ENCODE assay signal across 8 cellular contexts in the genomic region with DNA sequence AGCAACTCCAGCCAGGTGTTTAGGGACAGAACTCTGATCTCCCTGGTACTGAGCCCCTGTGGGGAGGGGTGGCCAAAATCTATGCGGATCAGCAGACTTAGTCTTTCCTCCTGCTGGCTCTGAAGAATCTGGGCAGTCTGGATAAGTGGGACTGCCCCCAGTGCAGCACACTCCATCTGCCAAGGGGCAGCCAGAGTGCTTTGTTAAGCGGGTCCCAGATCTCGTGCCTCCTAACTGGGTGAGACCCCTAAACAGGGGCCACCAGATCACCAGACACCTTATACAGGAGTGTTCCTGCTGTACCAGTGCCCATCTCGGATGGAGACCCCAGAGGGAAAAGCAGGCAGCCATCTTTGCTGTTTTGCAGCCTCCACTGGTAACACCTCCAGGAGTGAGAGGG.
"Had no signal": no experiment of that assay in that cellular context is flagged by ENCODE, and none has a peak within 500 bp of the region (broad histone marks: within the 10 kb centered on the region; RNA-seq: fewer than 3 reads in every experiment).

No MANE protein-coding gene starts in this region.

- H3K27ac Mint-ChIP-seq: GM23338, H9, HFFc6 had no signal

- H3K9me3 Mint-ChIP-seq: HFFc6 had no signal

- H3K4me1 ChIP-seq: HAP-1 had no signal

- DNase-seq: GM23248, GOT3, H7, H9, HCEC 1CT, HFFc6 had no signal

- H3K4me3 ChIP-seq: GM23248, GM23338, HAP-1 had no signal

- H3K4me1 Mint-ChIP-seq: GM23338 had no signal

- H3K9me3 ChIP-seq: HAP-1 had no signal

- H3K4me3 Mint-ChIP-seq: GM23338, H9, HFFc6 had no signal

- H3K27ac ChIP-seq: GM23248 had no signal

- H3K36me3 ChIP-seq: HAP-1 had no signal
